In genomic region chr14:77151918-77152588, GRCh38 we compare ENCODE assay signal across 8 cellular contexts. TPM values are rescaled to one million over a fixed set of nuclear protein-coding genes. Genes with fewer than 3 reads are reported as not detected.
DNase-seq lines count a peak whose midpoint lies in the region; ATAC-seq and TF ChIP-seq lines count a peak whose summit lies in the region.

No MANE protein-coding gene starts in this region.

- H3K27ac Mint-ChIP-seq in activated T-cell treated with anti-CD3 and anti-CD28 coated beads, Interleukin-2, amount 50 U/mL, for 72 hours = no peak overlapping the region
- H3K27ac Mint-ChIP-seq in MCF 10A (ENCODE audit: low read depth, unreplicated experiment) = no peak overlapping the region
- H3K27ac Mint-ChIP-seq in naive B cell = peak overlapping the region in 1 of 6 donors; percentile 6

- no peaks in the 10 kb centered on the region for H3K9me3 Mint-ChIP-seq in activated T-cell treated with anti-CD3 and anti-CD28 coated beads, Interleukin-2, amount 50 U/mL, for 72 hours
- H3K9me3 Mint-ChIP-seq in MCF 10A (ENCODE audit: unreplicated experiment) (no peaks in the 10 kb centered on the region), naive B cell (peaks cover 0 to 7% (median 0%) of the 10 kb centered on the region in 7 donors)

- peaks cover 50% of the 10 kb centered on the region for H3K27me3 Mint-ChIP-seq in activated T-cell treated with anti-CD3 and anti-CD28 coated beads, Interleukin-2, amount 50 U/mL, for 72 hours (ENCODE audit: low read depth)
- H3K27me3 Mint-ChIP-seq in MCF 10A (ENCODE audit: insufficient read depth, unreplicated experiment) (peaks cover 4% of the 10 kb centered on the region), naive B cell (peaks cover 48 to 70% (median 61%) of the 10 kb centered on the region in 3 donors)

- CTCF ChIA-PET in MCF 10A (lab: Yijun Ruan, JAX) = interaction anchor here (0.6 to 8.4 kb wide), 65 partner anchors 9 to 402 kb away, joined by 3 to 153 read pairs (median 5); partner anchors contain the start of genes CIPC, GSTZ1, SAMD15 and TMED8

- H3K4me3 Mint-ChIP-seq in activated T-cell treated with anti-CD3 and anti-CD28 coated beads, Interleukin-2, amount 50 U/mL, for 72 hours = no peak overlapping the region
- H3K4me3 Mint-ChIP-seq in MCF 10A (ENCODE audit: unreplicated experiment) = no peak overlapping the region
- H3K4me3 Mint-ChIP-seq in naive B cell = no peak overlapping the region

- POLR2A ChIA-PET in MCF 10A (lab: Yijun Ruan, JAX) = interaction anchor here (0.8 to 2.0 kb wide), 6 partner anchors 23 to 164 kb away, joined by 3 to 8 read pairs (median 4); no protein-coding TSS in a partner anchor

- no peaks in the 10 kb centered on the region for H3K4me1 Mint-ChIP-seq in activated T-cell treated with anti-CD3 and anti-CD28 coated beads, Interleukin-2, amount 50 U/mL, for 72 hours (ENCODE audit: low read depth)
- H3K4me1 Mint-ChIP-seq in MCF 10A (ENCODE audit: insufficient read depth, unreplicated experiment) (peaks cover 5% of the 10 kb centered on the region), naive B cell (no peaks in the 10 kb centered on the region)

- peak; percentile 32 for TF ChIP-seq CTCF in MCF 10A (IDR thresholded peaks at IDR 0.05; ENCODE audit: unreplicated experiment)

- BruUV-seq in MCF 10A (replicated peaks; lab: Mats Ljungman, UMichigan) = no TSS peak

- intact Hi-C loops in MCF 10A (cut with micrococcal nuclease) = loop anchor here (1.0 to 5.0 kb wide), 4 partner anchors 61 to 400 kb away; partner anchors contain the start of genes AHSA1 and VIPAS39

- peak; percentile 43 to 64 for ATAC-seq in activated T-cell treated with anti-CD3 and anti-CD28 coated beads, Interleukin-2, amount 50 U/mL, for 72 hours (replicated peaks in 1 of 2)
- peak; percentile 63 to 75 for ATAC-seq in naive B cell (ENCODE audit: low read depth in 2 of 2)
- ATAC-seq in GM18520 (IDR thresholded peaks at IDR 0.05; ENCODE audit: unreplicated experiment) = no peak
- ATAC-seq in GM19452 (IDR thresholded peaks at IDR 0.05; ENCODE audit: unreplicated experiment) = no peak

- no peak for DNase-seq in activated T-cell treated with anti-CD3 and anti-CD28 coated beads, Interleukin-2, amount 50 U/mL, for 72 hours
- DNase-seq in activated T-cell treated with anti-CD3 and anti-CD28 coated beads, Interleukin-2, amount 50 U/mL, for 48 hours = no peak
- DNase-seq in NCI-H2227 (lab: John Stamatoyannopoulos, UW; ENCODE audit: unreplicated experiment) = peak; percentile 44
- peak; percentile 31 for DNase-seq in MCF 10A (ENCODE audit: unreplicated experiment)
- no peak for DNase-seq in naive B cell
- DNase-seq in NCI-H226 = no peak

- no peaks in the 10 kb centered on the region for H3K36me3 Mint-ChIP-seq in activated T-cell treated with anti-CD3 and anti-CD28 coated beads, Interleukin-2, amount 50 U/mL, for 72 hours (ENCODE audit: insufficient read depth in 2 of 2)
- H3K36me3 Mint-ChIP-seq in MCF 10A (ENCODE audit: insufficient read depth, unreplicated experiment) (no peaks in the 10 kb centered on the region), naive B cell (no peaks in the 10 kb centered on the region)

RNA-seq across cellular contexts. Expression of gene ZDHHC22, which starts 10.5 kb away (rescaled TPM):
- total RNA-seq in activated T-cell treated with anti-CD3 and anti-CD28 coated beads, Interleukin-2, amount 50 U/mL, for 72 hours = not detected
- total RNA-seq in MCF 10A (2022) = not detected in 2 replicates
- polyA plus RNA-seq in naive B cell (ENCODE audit: low read depth in 6 of 6) = not detected

RNA-seq across cellular contexts. Expression of gene TMEM63C, which starts 29.5 kb away (rescaled TPM):
- 1 to 10 TPM; 1.9 to 2.1 TPM for total RNA-seq in activated T-cell treated with anti-CD3 and anti-CD28 coated beads, Interleukin-2, amount 50 U/mL, for 72 hours
- total RNA-seq in MCF 10A (2022) = 5.1 and 9.3 TPM in 2 replicates
- polyA plus RNA-seq in naive B cell (ENCODE audit: low read depth in 6 of 6) = under 1 TPM in 1 of 6 donors, not detected in 5; 0.44 TPM

RNA-seq across cellular contexts. Expression of gene CIPC, which starts 54.0 kb away (rescaled TPM):
- total RNA-seq in activated T-cell treated with anti-CD3 and anti-CD28 coated beads, Interleukin-2, amount 50 U/mL, for 72 hours = 1 to 10 TPM; 5.1 to 6.4 TPM
- total RNA-seq in MCF 10A (2022) = 9.7 and 11.4 TPM in 2 replicates
- polyA plus RNA-seq in naive B cell (ENCODE audit: low read depth in 6 of 6) = 10 to 100 TPM in 4 of 6 donors, 1 to 10 TPM in 2; 7.8 to 16.3 (median 12.7) TPM

Comparison
In these comparisons a context has a peak if more than half of its experiments do, and no peak if none do; other contexts are left out.
1. ATAC-seq: peak in activated T-cell treated with anti-CD3 and anti-CD28 coated beads, Interleukin-2, amount 50 U/mL, for 72 hours (2 of 2) and naive B cell (2 of 2); none in GM18520 (single experiment) and GM19452 (single experiment).
2. DNase-seq: peak in NCI-H2227 (single experiment) and MCF 10A (single experiment); none in activated T-cell treated with anti-CD3 and anti-CD28 coated beads, Interleukin-2, amount 50 U/mL, for 72 hours (0 of 2), activated T-cell treated with anti-CD3 and anti-CD28 coated beads, Interleukin-2, amount 50 U/mL, for 48 hours (0 of 2), naive B cell (single experiment) and NCI-H226 (single experiment).